ENCODE assay signal across 16 cellular contexts in the genomic region with DNA sequence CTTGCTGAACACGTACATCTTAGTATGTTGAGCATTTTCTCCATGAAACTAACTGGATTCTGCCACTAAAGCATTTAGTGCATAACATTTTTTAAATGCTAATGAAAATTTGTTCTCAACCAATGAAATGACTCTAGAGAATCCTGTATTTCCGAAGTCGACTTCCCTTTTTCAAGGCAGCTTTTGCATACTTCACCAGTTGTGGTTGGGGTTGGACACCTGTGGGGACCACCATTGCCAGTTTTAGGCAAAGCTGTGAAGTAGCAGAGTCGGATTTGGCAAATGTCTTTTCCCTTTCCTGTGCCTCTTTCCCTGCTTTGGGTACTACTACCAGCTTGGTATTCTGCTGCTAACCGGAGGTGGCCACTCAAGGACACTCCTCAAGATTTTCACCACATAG.
DNase-seq lines count a peak whose midpoint lies in the region; FAIRE-seq and TF ChIP-seq lines count a peak whose summit lies in the region.
"Had no signal": no experiment of that assay in that cellular context is flagged by ENCODE, and none has a peak within 500 bp of the region (broad histone marks: within the 10 kb centered on the region; RNA-seq: fewer than 3 reads in every experiment).

No MANE protein-coding gene starts in this region.

- H4K91ac ChIP-seq in mesenchymal stem cell (ENCODE audit: low read length): peak overlapping the region; percentile 87

- H3K4ac ChIP-seq in mesenchymal stem cell (ENCODE audit: low read depth in 1 of 2, low read length in 2 of 2): no peak overlapping the region

- peak overlapping the region; percentile 29; the same call in 1 of the 2 replicates for H2AFZ ChIP-seq in OCI-LY3 (ENCODE audit: low read depth, low read length)
- no peak overlapping the region for H2AFZ ChIP-seq in mesenchymal stem cell (ENCODE audit: low read depth, low read length)

- no peaks in the 10 kb centered on the region for H3K27me3 ChIP-seq in BLaER1
- H3K27me3 ChIP-seq in OCI-LY3 (ENCODE audit: low read depth, low read length): no peaks in the 10 kb centered on the region
- no peaks in the 10 kb centered on the region for H3K27me3 ChIP-seq in mesenchymal stem cell (ENCODE audit: control insufficient read depth in 1 of 2, insufficient read depth in 1 of 2, low read length in 2 of 2)

- H3K14ac ChIP-seq in mesenchymal stem cell (ENCODE audit: low read length in 2 of 2): no peak overlapping the region

- DNase-seq in GM12891 (ENCODE audit: insufficient read length, low spot score) (no peak), mesenchymal stem cell (no peak), GM19240 (ENCODE audit: insufficient read length, low spot score) (no peak), anterior cingulate cortex (lab: John Stamatoyannopoulos, UW) (no peak)
- DNase-seq in stimulated activated CD4-positive, alpha-beta T cell treated with anti-CD3 and anti-CD28 coated beads, Interleukin-2, amount 100 ng/mL, for 48 hours: no peak
- DNase-seq: CD8-positive, alpha-beta memory T cell; DMS79 treated with DMSO at 0.1 percent for 48 hours; GDM1; H9; NCI-H1048; NCI-H1436 treated with DMSO at 0.1 percent for 48 hours; NCI-H2029 treated with DMSO at 0.1 percent for 48 hours; NCI-H2171 treated with DMSO at 0.1 percent for 48 hours; NCI-H446 treated with DMSO at 0.1 percent for 48 hours had no signal

- H2AK5ac ChIP-seq in mesenchymal stem cell (ENCODE audit: low read length, severe bottlenecking): no peak overlapping the region

- H3K9ac ChIP-seq in BLaER1: no peak overlapping the region
- H3K9ac ChIP-seq in OCI-LY3 (ENCODE audit: low read length): peak overlapping the region; percentile 52
- H3K9ac ChIP-seq in mesenchymal stem cell (ENCODE audit: low read length): no peak overlapping the region

- H2BK120ac ChIP-seq in mesenchymal stem cell (ENCODE audit: low read depth, low read length): no peak overlapping the region

- peak overlapping the region; percentile 10; the same call in 1 of the 2 replicates for H3K27ac ChIP-seq in BLaER1
- H3K27ac ChIP-seq in OCI-LY3 (ENCODE audit: low read length): peak overlapping the region; percentile 84
- H3K27ac ChIP-seq in mesenchymal stem cell (ENCODE audit: low read length, poor library complexity, severe bottlenecking): no peak overlapping the region

- H3K9me3 ChIP-seq in BLaER1 (peaks cover 9% of the 10 kb centered on the region), OCI-LY3 (ENCODE audit: insufficient read depth, low read length) (no peaks in the 10 kb centered on the region), mesenchymal stem cell (ENCODE audit: control insufficient read depth, low read length) (no peaks in the 10 kb centered on the region)

- no peak overlapping the region for H3K4me3 ChIP-seq in BLaER1
- H3K4me3 ChIP-seq in OCI-LY3 (ENCODE audit: low read length): peak overlapping the region; percentile 28
- no peak overlapping the region for H3K4me3 ChIP-seq in mesenchymal stem cell (ENCODE audit: insufficient read depth in 1 of 2, low read depth in 1 of 2, low read length in 2 of 2)

- no peak overlapping the region for H2BK15ac ChIP-seq in mesenchymal stem cell (ENCODE audit: low read depth, poor library complexity, severe bottlenecking)

- H2BK12ac ChIP-seq in mesenchymal stem cell (ENCODE audit: low read length in 2 of 2): no peak overlapping the region

- no peak overlapping the region for H3K18ac ChIP-seq in mesenchymal stem cell (ENCODE audit: low read depth in 1 of 2, low read length in 2 of 2)

- no peak overlapping the region for H4K8ac ChIP-seq in mesenchymal stem cell (ENCODE audit: low read length)

- H3K23ac ChIP-seq in mesenchymal stem cell (ENCODE audit: low read length in 2 of 2): no peak overlapping the region

- TF ChIP-seq POLR2A in GM12891 (IDR thresholded peaks at IDR 0.05; ENCODE audit: low read depth, low read length): no peak

- H4K20me1 ChIP-seq in BLaER1: no peaks in the 10 kb centered on the region
- no peaks in the 10 kb centered on the region for H4K20me1 ChIP-seq in OCI-LY3 (ENCODE audit: insufficient read depth, low read length)

- H3K4me2 ChIP-seq in BLaER1: peak overlapping the region; percentile 72
- peak overlapping the region; percentile 65 for H3K4me2 ChIP-seq in OCI-LY3 (ENCODE audit: low read length)
- H3K4me2 ChIP-seq in mesenchymal stem cell (ENCODE audit: low read length, poor library complexity, severe bottlenecking): no peak overlapping the region

- no peaks in the 10 kb centered on the region for H3K79me1 ChIP-seq in mesenchymal stem cell (replicated peaks; ENCODE audit: low read length, poor library complexity, severe bottlenecking)

- H2BK5ac ChIP-seq in mesenchymal stem cell (ENCODE audit: low read depth, low read length, poor library complexity, severe bottlenecking): no peak overlapping the region

- H3K4me1 ChIP-seq in BLaER1 (peaks cover 47% of the 10 kb centered on the region), OCI-LY3 (ENCODE audit: low read length) (peaks cover 68% of the 10 kb centered on the region), mesenchymal stem cell (ENCODE audit: control insufficient read depth, insufficient read depth, low read depth, low read length) (peaks cover 2% of the 10 kb centered on the region)

- H3K36me3 ChIP-seq in BLaER1 (no peaks in the 10 kb centered on the region), OCI-LY3 (replicated peaks; ENCODE audit: low read depth, low read length) (peaks cover 4% of the 10 kb centered on the region), mesenchymal stem cell (ENCODE audit: control insufficient read depth in 1 of 2, insufficient read depth in 2 of 2, low read depth in 1 of 2, low read length in 2 of 2) (no peaks in the 10 kb centered on the region)

- no peak for TF ChIP-seq CTCF in OCI-LY3 (IDR thresholded peaks at IDR 0.05; ENCODE audit: low read depth, low read length)

- no peaks in the 10 kb centered on the region for H3K79me2 ChIP-seq in OCI-LY3 (ENCODE audit: low read length)

- FAIRE-seq in GM12891 (lab: Jason Lieb, UNC): no peak

- 96% methylated on average over 3 of the region's 5 CpGs for WGBS in mesenchymal stem cell

TF ChIP-seq in GM12891, 5 proteins besides CTCF, POLR2A, EP300 and RAD21:
- TF ChIP-seq PAX5 (IDR thresholded peaks at IDR 0.05; ENCODE audit: insufficient read depth, low read length, severe bottlenecking) (no peak), POU2F2 (IDR thresholded peaks at IDR 0.05; ENCODE audit: low read depth, low read length) (no peak), POLR2AphosphoS5 (IDR thresholded peaks at IDR 0.05; ENCODE audit: low read depth, low read length) (no peak), TAF1 (IDR thresholded peaks at IDR 0.05; ENCODE audit: low read depth, low read length) (no peak), SPI1 (IDR thresholded peaks at IDR 0.05; ENCODE audit: low read depth, low read length) (0 out of 2 replicates have a peak, but pooled peaks have one; percentile 21)
